24 cellular contexts compared by ENCODE assay signal in genomic region chr12:130493951-130494350, GRCh38.
"Had no signal": no experiment of that assay in that cellular context is flagged by ENCODE, and none has a peak within 500 bp of the region (broad histone marks: within the 10 kb centered on the region; RNA-seq: fewer than 3 reads in every experiment).

No MANE protein-coding gene starts in this region.

- H3K4me3 ChIP-seq: colonic mucosa, coronary artery, dorsolateral prefrontal cortex, esophagus muscularis mucosa, esophagus squamous epithelium, gastrocnemius medialis, gastroesophageal sphincter, heart left ventricle, heart right ventricle had no signal

- DNase-seq: colonic mucosa; cortex of kidney; dermis blood vessel endothelial cell; dorsolateral prefrontal cortex; effector CD4-positive, alpha-beta T cell; effector CD8-positive, alpha-beta T cell; effector memory CD4-positive, alpha-beta T cell; effector memory CD8-positive, alpha-beta T cell; endodermal cell; erythroblast; esophagus squamous epithelium; foreskin fibroblast; foreskin keratinocyte; foreskin melanocyte; gastrocnemius medialis; glutamatergic neuron; head of caudate nucleus; heart left ventricle; heart right ventricle had no signal

- H3K27ac ChIP-seq: colonic mucosa, coronary artery, dorsolateral prefrontal cortex, epithelial cell of prostate, esophagus muscularis mucosa, esophagus squamous epithelium, foreskin keratinocyte, gastrocnemius medialis, gastroesophageal sphincter, heart left ventricle, heart right ventricle had no signal

- H3K27me3 ChIP-seq: colonic mucosa, foreskin keratinocyte, gastrocnemius medialis, heart left ventricle had no signal

- H3K9me3 ChIP-seq: colonic mucosa, esophagus muscularis mucosa, esophagus squamous epithelium, gastrocnemius medialis, gastroesophageal sphincter, heart left ventricle had no signal

- H3K4me1 ChIP-seq: colonic mucosa, esophagus squamous epithelium, foreskin keratinocyte had no signal

- ATAC-seq: effector memory CD8-positive, alpha-beta T cell; esophagus mucosa; foreskin keratinocyte; gastrocnemius medialis; gastroesophageal sphincter; heart left ventricle; heart right ventricle had no signal

- H3K36me3 ChIP-seq: colonic mucosa, esophagus muscularis mucosa, esophagus squamous epithelium, gastrocnemius medialis, gastroesophageal sphincter, heart left ventricle, heart right ventricle had no signal
